ENCODE assay signal across 1 cellular context in the genomic region with DNA sequence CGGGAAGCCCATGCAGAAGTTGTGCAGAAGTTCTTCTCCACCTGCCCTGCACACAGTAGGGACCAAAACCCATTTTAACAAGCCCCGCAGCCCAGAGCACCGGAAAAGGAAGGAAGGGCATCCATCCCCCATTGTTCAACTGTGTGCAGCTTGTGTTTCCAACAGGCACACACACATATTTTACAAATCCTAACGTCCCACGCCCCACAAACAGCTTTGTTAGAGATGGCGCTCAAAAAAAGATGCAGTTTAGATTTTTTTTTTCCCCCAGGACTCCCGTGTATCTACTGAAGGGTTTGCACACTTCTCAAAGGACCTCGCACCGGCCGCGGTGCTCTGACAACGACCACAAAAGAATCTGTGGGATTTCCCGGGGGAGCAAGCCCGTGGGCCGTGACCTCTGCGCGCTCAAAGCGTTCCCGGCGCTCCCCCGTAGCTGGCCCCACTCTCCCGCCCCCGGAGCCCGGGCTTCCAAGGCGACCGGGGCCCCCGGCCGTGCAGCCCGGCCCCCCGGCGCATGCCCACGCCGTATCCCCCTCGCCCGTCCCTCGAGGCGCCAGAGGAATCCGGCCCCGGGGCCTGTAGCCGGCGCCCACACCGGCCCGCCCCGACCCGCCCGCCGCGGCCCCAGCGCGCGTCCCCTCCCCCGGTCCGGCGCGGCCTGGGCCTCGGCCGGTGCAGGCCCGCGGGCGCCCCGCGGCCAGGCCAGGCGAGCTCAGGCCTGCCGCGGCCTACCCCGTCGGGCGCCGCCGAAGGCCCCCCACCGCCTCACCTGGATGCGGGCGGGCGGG.
TF ChIP-seq lines count a peak whose summit lies in the region.

No MANE protein-coding gene starts in this region.

TF ChIP-seq in A549, 52 proteins besides CTCF, POLR2A, EP300 and RAD21 (continued from another document):
- TF ChIP-seq RCOR1 (IDR thresholded peaks at IDR 0.05; ENCODE audit: low read depth, low read length), result no peak
- TF ChIP-seq CBX8 (IDR thresholded peaks at IDR 0.05), result no peak
- TF ChIP-seq MAFK (IDR thresholded peaks at IDR 0.05; ENCODE audit: partially characterized antibody), result no peak
- no peak for TF ChIP-seq SMC3 (IDR thresholded peaks at IDR 0.05)
TF ChIP-seq in A549: peak in this region for 0.
